In the genomic region with DNA sequence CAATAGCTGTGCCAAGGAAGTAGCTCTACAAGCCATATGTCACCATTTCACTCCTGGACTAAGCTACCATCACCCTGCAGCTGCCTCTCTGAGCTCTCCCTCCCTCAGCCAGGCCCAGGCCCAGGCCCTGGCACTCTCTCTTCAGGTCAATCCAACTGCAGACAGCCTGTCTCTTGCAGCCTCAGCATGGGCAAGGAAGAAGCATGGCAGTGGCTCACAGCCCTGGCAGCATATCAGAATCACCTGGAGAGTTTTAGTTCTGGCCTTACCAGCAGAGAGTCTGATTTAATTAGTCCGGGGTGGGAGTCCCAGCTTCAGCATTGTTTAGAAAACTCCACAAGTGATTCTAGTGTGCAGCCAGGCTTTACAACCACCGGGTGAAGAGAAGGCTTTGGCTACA, we compare ENCODE assay signal across 19 cellular contexts.
DNase-seq lines count a peak whose midpoint lies in the region; ATAC-seq and TF ChIP-seq lines count a peak whose summit lies in the region.
"Had no signal": no experiment of that assay in that cellular context is flagged by ENCODE, and none has a peak within 500 bp of the region (broad histone marks: within the 10 kb centered on the region; RNA-seq: fewer than 3 reads in every experiment).

No MANE protein-coding gene starts in this region.

- no peak overlapping the region for H3K4me3 ChIP-seq in coronary artery
- H3K4me3 ChIP-seq: GM12878 had no signal

- DNase-seq in DMS79 (lab: John Stamatoyannopoulos, UW), result peak; percentile 92
- peak; percentile 93 for DNase-seq in NCI-H1092 treated with DMSO at 0.1 percent for 48 hours (lab: John Stamatoyannopoulos, UW)
- peak; percentile 41 for DNase-seq in NCI-H2107 treated with DMSO at 0.1 percent for 48 hours (lab: John Stamatoyannopoulos, UW; ENCODE audit: unreplicated experiment)
- DNase-seq in NCI-H524 treated with DMSO at 0.1 percent for 48 hours (lab: John Stamatoyannopoulos, UW), result peak; percentile 22
- DNase-seq in coronary artery (ENCODE audit: low spot score), result no peak
- DNase-seq: ACHN, AML-193, COR-L47, DND-41, GDM1, H7, KG1, NCI-H1048, NCI-H774, SW 1271 had no signal

- no peak overlapping the region for H3K27ac ChIP-seq in coronary artery

- TF ChIP-seq CTCF in coronary artery (IDR thresholded peaks at IDR 0.05), result no peak

- ATAC-seq in activated CD4-positive, CD25-positive, alpha-beta regulatory T cell treated with anti-CD3 and anti-CD28 coated beads, Interleukin-2, amount 50 U/mL, for 24 hours, result no peak
- ATAC-seq in GM21360 (IDR thresholded peaks at IDR 0.05; ENCODE audit: unreplicated experiment), result no peak
- ATAC-seq: GM12878, HepG2 had no signal
